In genomic region chr2:3008551-3009498, GRCh38 we compare ENCODE assay signal across 1 cellular context.
TF ChIP-seq lines count a peak whose summit lies in the region.

No MANE protein-coding gene starts in this region.

TF ChIP-seq in H1, 55 proteins besides CTCF, POLR2A, EP300 and RAD21:
- TF ChIP-seq CHD7 (IDR thresholded peaks at IDR 0.05; ENCODE audit: insufficient replicate concordance, low read length) (no peak), KDM5A (IDR thresholded peaks at IDR 0.05; ENCODE audit: low read length) (no peak), BRCA1 (IDR thresholded peaks at IDR 0.05; ENCODE audit: low read depth, low read length) (no peak), JUN (IDR thresholded peaks at IDR 0.05; ENCODE audit: low read depth, low read length) (no peak), SAP30 (IDR thresholded peaks at IDR 0.05; ENCODE audit: insufficient read depth, insufficient replicate concordance, low read length) (no peak), POLR2AphosphoS5 (IDR thresholded peaks at IDR 0.05; ENCODE audit: low read depth, low read length) (no peak), PHF8 (conservative IDR thresholded peaks at IDR 0.05; ENCODE audit: low read depth, low read length) (no peak), TCF12 (IDR thresholded peaks at IDR 0.05; ENCODE audit: low read depth, low read length) (no peak), YY1 (IDR thresholded peaks at IDR 0.05; ENCODE audit: low read depth, low read length) (no peak), SP2 (IDR thresholded peaks at IDR 0.05; ENCODE audit: low read length) (no peak), SP4 (IDR thresholded peaks at IDR 0.05; ENCODE audit: low read length) (no peak), USF2 (IDR thresholded peaks at IDR 0.05; ENCODE audit: low read length) (no peak), SRF (IDR thresholded peaks at IDR 0.05; ENCODE audit: low read depth, low read length) (no peak), ZNF274 (IDR thresholded peaks at IDR 0.05; ENCODE audit: borderline replicate concordance, extremely low read depth, low read length) (no peak)
